ENCODE assay signal across 14 cellular contexts in genomic region chr9:126487856-126488255, GRCh38.
A peak's percentile ranks its signal among the peaks of the same experiment; 100 is the strongest.
DNase-seq lines count a peak whose midpoint lies in the region; ATAC-seq and TF ChIP-seq lines count a peak whose summit lies in the region.
"Had no signal": no experiment of that assay in that cellular context is flagged by ENCODE, and none has a peak within 500 bp of the region (broad histone marks: within the 10 kb centered on the region; RNA-seq: fewer than 3 reads in every experiment).

No MANE protein-coding gene starts in this region.

- TF ChIP-seq POLR2A in uterus (IDR thresholded peaks at IDR 0.05) (no peak), transverse colon (IDR thresholded peaks at IDR 0.05) (no peak)

- H3K4me3 ChIP-seq in left ventricle myocardium inferior, result no peak overlapping the region
- no peak overlapping the region for H3K4me3 ChIP-seq in neuronal stem cell (ENCODE audit: low read length in 2 of 2)
- no peak overlapping the region for H3K4me3 ChIP-seq in uterus
- no peak overlapping the region for H3K4me3 ChIP-seq in transverse colon
- H3K4me3 ChIP-seq: GM12878, GM23338 had no signal

- H3K27ac ChIP-seq in left ventricle myocardium inferior (replicated peaks), result peak overlapping the region; percentile 19
- peak overlapping the region; percentile 54 for H3K27ac ChIP-seq in cingulate gyrus (ENCODE audit: low read depth, low read length)
- H3K27ac ChIP-seq in neuronal stem cell (replicated peaks; ENCODE audit: low read length), result no peak overlapping the region
- no peak overlapping the region for H3K27ac ChIP-seq in uterus
- H3K27ac ChIP-seq in transverse colon, result no peak overlapping the region

- no peak overlapping the region for H2AK5ac ChIP-seq in neuronal stem cell (ENCODE audit: low read depth, low read length)

- intact Hi-C loops in left ventricle myocardium inferior (cut with micrococcal nuclease) (no loop called here), left cardiac atrium (cut with DNase I) (loop anchor here in 1 of 2 donors (5.0 kb wide), 1 partner anchor 186 kb away; no protein-coding TSS in a partner anchor), uterus (cut with DNase I; ENCODE audit: low total_unique reads) (no loop called here), transverse colon (cut with DNase I; ENCODE audit: low total_unique reads) (no loop called here)

- H3K27me3 ChIP-seq in left ventricle myocardium inferior (ENCODE audit: low read depth) (no peaks in the 10 kb centered on the region), neuronal stem cell (ENCODE audit: control insufficient read depth in 3 of 3, insufficient read depth in 3 of 3, low read depth in 1 of 3, low read length in 3 of 3) (no peaks in the 10 kb centered on the region), uterus (no peaks in the 10 kb centered on the region), transverse colon (no peaks in the 10 kb centered on the region)

- H3K18ac ChIP-seq in neuronal stem cell (ENCODE audit: low read length), result no peak overlapping the region

- H4K8ac ChIP-seq in neuronal stem cell (ENCODE audit: low read depth, low read length), result no peak overlapping the region

- H3K4me1 ChIP-seq in left ventricle myocardium inferior (peaks cover 16% of the 10 kb centered on the region), neuronal stem cell (ENCODE audit: control insufficient read depth in 2 of 2, insufficient read depth in 1 of 2, low read depth in 1 of 2, low read length in 2 of 2) (peaks cover 0 to 3% of the 10 kb centered on the region in 2 donors), uterus (no peaks in the 10 kb centered on the region), transverse colon (no peaks in the 10 kb centered on the region)

- H3K9ac ChIP-seq in neuronal stem cell (ENCODE audit: low read depth, low read length, poor library complexity), result peak overlapping the region; percentile 4

- no peak overlapping the region for H2BK5ac ChIP-seq in neuronal stem cell (ENCODE audit: low read length)

- no peak overlapping the region for H2BK15ac ChIP-seq in neuronal stem cell (ENCODE audit: low read length)

- no peak overlapping the region for H2AFZ ChIP-seq in neuronal stem cell (ENCODE audit: low read length)
- H2AFZ ChIP-seq: GM23338 had no signal

- in situ Hi-C loops in transverse colon (cut with MboI; ENCODE audit: low pct_ligation_motif_present in 1 of 4, low pct_unique_long_range_greater_than_20kb in 1 of 4, low sequenced_read_pairs in 3 of 4), result loop anchor here in 2 of 4 donors (25.0 kb wide), 1 partner anchor 176 kb away; no protein-coding TSS in a partner anchor

- TF ChIP-seq CTCF in left ventricle myocardium inferior (IDR thresholded peaks at IDR 0.05; ENCODE audit: borderline replicate concordance) (no peak), uterus (IDR thresholded peaks at IDR 0.05) (no peak), transverse colon (IDR thresholded peaks at IDR 0.05) (no peak)

- H3K36me3 ChIP-seq in left ventricle myocardium inferior (peaks cover 2% of the 10 kb centered on the region), neuronal stem cell (replicated peaks in 1 of 2; ENCODE audit: control insufficient read depth in 2 of 2, insufficient read depth in 2 of 2, low read length in 2 of 2) (peaks cover 5 to 18% of the 10 kb centered on the region in 2 donors), uterus (no peaks in the 10 kb centered on the region), transverse colon (no peaks in the 10 kb centered on the region)

- H3K14ac ChIP-seq in neuronal stem cell (ENCODE audit: low read length), result no peak overlapping the region

- H3K79me1 ChIP-seq in neuronal stem cell (ENCODE audit: low read depth, low read length), result no peaks in the 10 kb centered on the region

- no peak overlapping the region for H3K4ac ChIP-seq in neuronal stem cell (ENCODE audit: low read length)

- H3K9me3 ChIP-seq in left ventricle myocardium inferior (replicated peaks), result no peaks in the 10 kb centered on the region
- H3K9me3 ChIP-seq in neuronal stem cell (replicated peaks in 1 of 2; ENCODE audit: control insufficient read depth in 2 of 2, insufficient read depth in 1 of 2, low read depth in 1 of 2, low read length in 2 of 2), result no peaks in the 10 kb centered on the region
- no peaks in the 10 kb centered on the region for H3K9me3 ChIP-seq in uterus
- H3K9me3 ChIP-seq in transverse colon, result no peaks in the 10 kb centered on the region

- DNase-seq in left ventricle myocardium inferior (no peak), left cardiac atrium (no peak), neuronal stem cell (ENCODE audit: low spot score) (no peak), uterus (no peak), transverse colon (no peak), NCI-H1417 treated with DMSO at 0.1 percent for 48 hours (lab: John Stamatoyannopoulos, UW) (no peak)
- DNase-seq: ACHN; Calu3; CD4-positive, alpha-beta T cell; DMS79; H9 had no signal

- no peak for ATAC-seq in left cardiac atrium
- ATAC-seq: GM12878, GM23338 had no signal

- no peak overlapping the region for H2BK120ac ChIP-seq in neuronal stem cell (ENCODE audit: low read depth, low read length)

- WGBS in neuronal stem cell (ENCODE audit: extremely low coverage in 2 of 2, insufficient read length in 2 of 2, insufficient replicate concordance in 1 of 2), 2 donors, result no CpG with 5 or more reads among the region's 12 CpGs
- WGBS in transverse colon (ENCODE audit: low coverage in 1 of 2), 2 donors, result 86 to 91% methylated on average over 8 to 12 of the region's 12 CpGs

- no peak for TF ChIP-seq EP300 in transverse colon (IDR thresholded peaks at IDR 0.05; ENCODE audit: low read depth)

- H3K4me2 ChIP-seq in neuronal stem cell (ENCODE audit: insufficient read depth, low read length, poor library complexity, severe bottlenecking), result no peak overlapping the region
- H3K4me2 ChIP-seq: GM23338 had no signal

- no peak overlapping the region for H4K91ac ChIP-seq in neuronal stem cell (ENCODE audit: low read depth, low read length, poor library complexity)

- no peak overlapping the region for H3K23ac ChIP-seq in neuronal stem cell (ENCODE audit: low read depth, low read length, poor library complexity)

- H2BK12ac ChIP-seq in neuronal stem cell (ENCODE audit: low read length), result no peak overlapping the region

Comparison
In these comparisons a context has a peak if more than half of its experiments do, and no peak if none do; other contexts are left out.
1. H3K27ac ChIP-seq: peak in left ventricle myocardium inferior (single experiment) and cingulate gyrus (single experiment); none in neuronal stem cell (single experiment), uterus (0 of 2) and transverse colon (0 of 4).